In the genomic region with DNA sequence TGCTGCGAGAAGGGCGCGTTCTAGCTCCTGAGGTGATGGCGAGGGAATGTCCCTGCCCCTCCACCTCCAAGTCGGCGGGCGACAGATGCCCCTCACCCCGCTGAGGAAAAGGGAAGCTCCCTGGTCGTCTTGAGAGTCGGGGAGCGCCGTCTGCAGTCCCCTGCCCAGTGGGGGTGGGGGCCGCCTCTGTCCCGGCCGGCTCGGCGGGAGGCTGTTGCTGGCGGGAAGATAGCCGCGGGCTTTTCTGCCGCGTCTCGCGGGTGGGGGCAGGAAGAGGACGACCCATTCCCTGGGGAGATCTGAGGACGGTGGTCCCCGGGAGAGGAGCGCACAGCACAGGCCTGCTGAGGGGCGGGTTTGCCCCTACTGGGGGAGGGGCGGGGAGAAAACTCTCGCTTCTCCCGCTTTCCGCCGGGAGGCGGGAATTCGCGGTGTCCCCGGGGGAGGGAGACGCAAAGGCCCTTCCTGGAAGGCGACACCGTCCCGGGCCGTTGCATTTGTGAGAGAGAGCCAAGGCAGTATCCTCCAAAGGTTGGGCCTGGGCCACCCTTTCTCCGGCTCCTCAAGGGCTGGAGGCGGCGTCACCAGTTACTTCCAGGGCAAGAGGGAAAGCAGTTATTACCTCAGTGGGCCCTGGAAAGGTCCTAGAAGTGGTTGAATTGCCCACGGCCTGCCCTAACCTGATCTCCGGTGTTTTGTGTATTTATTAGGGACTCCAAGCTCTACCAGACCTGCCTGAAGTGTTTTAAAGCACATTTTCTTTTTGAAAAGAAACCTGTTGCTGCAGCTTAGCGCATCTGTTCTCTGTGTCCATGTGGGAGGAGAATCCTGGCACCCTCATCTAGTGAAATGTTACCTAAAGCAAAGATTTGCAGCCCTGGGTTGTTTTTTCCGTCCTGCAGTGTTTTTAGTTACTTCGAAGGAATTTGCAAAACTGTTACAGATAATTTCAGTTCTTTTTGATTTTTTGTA, we compare ENCODE assay signal across 8 cellular contexts. TPM values are rescaled to one million over a fixed set of nuclear protein-coding genes. Genes with fewer than 3 reads are reported as not detected.
DNase-seq lines count a peak whose midpoint lies in the region; ATAC-seq, FAIRE-seq and TF ChIP-seq lines count a peak whose summit lies in the region.

No MANE protein-coding gene starts in this region.

- peak overlapping the region; percentile 85 for H3K9ac ChIP-seq in endothelial cell of umbilical vein (replicated peaks; ENCODE audit: extremely low read depth, insufficient read depth, low read length)

- POLR2A ChIA-PET in endothelial cell of umbilical vein (lab: Charles Lee), result interaction anchor here (0.6 kb wide), 1 partner anchor 29 kb away, joined by 5 read pairs; no protein-coding TSS in a partner anchor

- H3K27ac Mint-ChIP-seq in memory B cell, result peak overlapping the region; percentile 88
- H3K27ac Mint-ChIP-seq in stimulated activated naive CD8-positive, alpha-beta T cell treated with anti-CD3 and anti-CD28 coated beads, Interleukin-15, amount 100 ng/mL, for 72 hours, result peak overlapping the region; percentile 100

- ATAC-seq in HG03520 (IDR thresholded peaks at IDR 0.05; ENCODE audit: unreplicated experiment) (peak; percentile 15), memory B cell (ENCODE audit: low read depth) (no peak)
- peak; percentile 11 for ATAC-seq in stimulated activated naive CD8-positive, alpha-beta T cell treated with anti-CD3 and anti-CD28 coated beads, Interleukin-15, amount 100 ng/mL, for 72 hours

- peaks cover 7% of the 10 kb centered on the region for H3K36me3 Mint-ChIP-seq in memory B cell

- no peak for TF ChIP-seq CTCF in endothelial cell of umbilical vein (IDR thresholded peaks at IDR 0.05; ENCODE audit: extremely low read depth in 1 of 2, insufficient read depth in 1 of 2, low read depth in 1 of 2, low read length in 2 of 2)

- H4K20me1 ChIP-seq in endothelial cell of umbilical vein (replicated peaks; ENCODE audit: control insufficient read depth, extremely low read depth, insufficient read depth, low read length), result no peaks in the 10 kb centered on the region

- H3K9me1 ChIP-seq in endothelial cell of umbilical vein (replicated peaks; ENCODE audit: control insufficient read depth, extremely low read depth, insufficient read depth, low read length), result no peaks in the 10 kb centered on the region

- dilution Hi-C loops in endothelial cell of umbilical vein (cut with MboI; ENCODE audit: extremely low pct_ligation_motif_present, low sequenced_read_pairs), result no loop called here

- intact Hi-C loops in endothelial cell of umbilical vein (cut with micrococcal nuclease), result loop anchor here (1.0 to 5.0 kb wide), 5 partner anchors 23 to 317 kb away; partner anchors contain the start of genes AZIN2 and RBBP4

- peak; percentile 51 for DNase-seq in Ammon's horn (ENCODE audit: low spot score)
- DNase-seq in NCI-H524 treated with DMSO at 0.1 percent for 48 hours (lab: John Stamatoyannopoulos, UW), result peak; percentile 14
- DNase-seq in activated CD8-positive, alpha-beta memory T cell treated with anti-CD3 and anti-CD28 coated beads for 48 hours (ENCODE audit: low read depth in 2 of 3, low spot score in 2 of 3), result peak in 2 of 3 experiments; percentile 28 to 30
- peak; percentile 58 for DNase-seq in endothelial cell of umbilical vein (ENCODE audit: low read depth, low spot score)
- no peak for DNase-seq in memory B cell (ENCODE audit: low spot score in 2 of 2)
- DNase-seq in stimulated activated naive CD8-positive, alpha-beta T cell treated with anti-CD3 and anti-CD28 coated beads, Interleukin-15, amount 100 ng/mL, for 72 hours, result peak; percentile 43 to 44

- peak overlapping the region; percentile 96 for H3K4me2 ChIP-seq in endothelial cell of umbilical vein (ENCODE audit: insufficient read depth, low read length)

- no peaks in the 10 kb centered on the region for H3K27me3 ChIP-seq in endothelial cell of umbilical vein (ENCODE audit: control insufficient read depth in 2 of 2, insufficient read depth in 2 of 2, low read length in 2 of 2)

- CTCF ChIA-PET in endothelial cell of umbilical vein (lab: Charles Lee), result interaction anchor here (1.0 to 1.1 kb wide), 2 partner anchors 11 to 106 kb away, joined by 3 to 6 read pairs; no protein-coding TSS in a partner anchor

- no peaks in the 10 kb centered on the region for H3K9me3 ChIP-seq in endothelial cell of umbilical vein (replicated peaks; ENCODE audit: control insufficient read depth, insufficient read depth, low read length)

- H3K4me1 ChIP-seq in endothelial cell of umbilical vein (ENCODE audit: control insufficient read depth, extremely low read depth, insufficient read depth, low read length), result peaks cover 25% of the 10 kb centered on the region

- peak; percentile 75 for FAIRE-seq in endothelial cell of umbilical vein (lab: Jason Lieb, UNC)

- peaks cover 51% of the 10 kb centered on the region for H3K79me2 ChIP-seq in endothelial cell of umbilical vein (ENCODE audit: control insufficient read depth, insufficient read depth, low read length)

- H3K27me3 Mint-ChIP-seq in memory B cell, result no peaks in the 10 kb centered on the region
- H3K27me3 Mint-ChIP-seq in stimulated activated naive CD8-positive, alpha-beta T cell treated with anti-CD3 and anti-CD28 coated beads, Interleukin-15, amount 100 ng/mL, for 72 hours, result no peaks in the 10 kb centered on the region

- no peaks in the 10 kb centered on the region for H3K9me3 Mint-ChIP-seq in memory B cell
- peaks cover 0 to 4% of the 10 kb centered on the region in 2 donors for H3K9me3 Mint-ChIP-seq in stimulated activated naive CD8-positive, alpha-beta T cell treated with anti-CD3 and anti-CD28 coated beads, Interleukin-15, amount 100 ng/mL, for 72 hours

- no peaks in the 10 kb centered on the region for H3K36me3 ChIP-seq in endothelial cell of umbilical vein (ENCODE audit: control insufficient read depth in 2 of 2, extremely low read depth in 1 of 2, insufficient read depth in 2 of 2, low read length in 2 of 2)

- peak overlapping the region; percentile 98 for H3K4me3 Mint-ChIP-seq in memory B cell
- peak overlapping the region; percentile 96 to 99 for H3K4me3 Mint-ChIP-seq in stimulated activated naive CD8-positive, alpha-beta T cell treated with anti-CD3 and anti-CD28 coated beads, Interleukin-15, amount 100 ng/mL, for 72 hours

- H3K4me1 Mint-ChIP-seq in memory B cell, result peaks cover 32% of the 10 kb centered on the region
- peaks cover 49% of the 10 kb centered on the region for H3K4me1 Mint-ChIP-seq in stimulated activated naive CD8-positive, alpha-beta T cell treated with anti-CD3 and anti-CD28 coated beads, Interleukin-15, amount 100 ng/mL, for 72 hours

- H2AFZ ChIP-seq in endothelial cell of umbilical vein (ENCODE audit: low read depth, low read length), result peak overlapping the region; percentile 87

- peak overlapping the region; percentile 56 for H3K27ac ChIP-seq in endothelial cell of umbilical vein (ENCODE audit: insufficient read depth, low read depth, low read length)

- TSS peak; percentile 31 for BruUV-seq in endothelial cell of umbilical vein (replicated peaks; lab: Mats Ljungman, UMichigan)

- H3K4me3 ChIP-seq in endothelial cell of umbilical vein (replicated peaks in 1 of 3; ENCODE audit: insufficient read depth in 1 of 3, low read depth in 1 of 3, low read length in 3 of 3), result peak overlapping the region; percentile 54 to 89 (median 75)

- TF ChIP-seq POLR2A in GM19099 (IDR thresholded peaks at IDR 0.05; ENCODE audit: extremely low read depth, insufficient read length, low read depth) (peak; percentile 51), endothelial cell of umbilical vein (IDR thresholded peaks at IDR 0.05; ENCODE audit: low read depth, low read length) (peak; percentile 72)

TF ChIP-seq in endothelial cell of umbilical vein, 7 proteins besides CTCF, POLR2A, EP300 and RAD21:
- no peak for TF ChIP-seq FOS (IDR thresholded peaks at IDR 0.05; ENCODE audit: borderline replicate concordance, insufficient read depth, low read length)
- TF ChIP-seq POLR2AphosphoS5 (IDR thresholded peaks at IDR 0.05; ENCODE audit: insufficient read depth, low read depth, low read length), result peak; percentile 62

RNA-seq across cellular contexts. Expression of gene S100PBP, which starts 0.6 kb away (rescaled TPM):
- 36.9 and 38.6 TPM in 2 replicates for total RNA-seq in endothelial cell of umbilical vein
- 15.4 and 16.4 TPM in 2 replicates for polyA plus RNA-seq in endothelial cell of umbilical vein
- polyA plus RNA-seq in endothelial cell of umbilical vein (2011; cell fraction: cytosol; rRNA removed), result 12.7 and 13.9 TPM in 2 replicates
- 49.7 and 54.6 TPM in 2 replicates for polyA plus RNA-seq in endothelial cell of umbilical vein (2011; cell fraction: nucleus; rRNA removed)
- 16.8 and 17.3 TPM in 2 replicates for polyA plus RNA-seq in endothelial cell of umbilical vein (2012)
- polyA minus RNA-seq in endothelial cell of umbilical vein, result 26.2 and 34.7 TPM in 2 replicates
- 12.7 TPM for polyA minus RNA-seq in endothelial cell of umbilical vein (2011; cell fraction: cytosol; rRNA and poly(A)+ RNA removed)
- 27.5 and 47.7 TPM in 2 replicates for polyA minus RNA-seq in endothelial cell of umbilical vein (2011; cell fraction: nucleus; rRNA and poly(A)+ RNA removed)

RNA-seq across cellular contexts. Expression of gene YARS1, which starts 0.9 kb away (rescaled TPM):
- total RNA-seq in endothelial cell of umbilical vein, result 130 and 144 TPM in 2 replicates
- polyA plus RNA-seq in endothelial cell of umbilical vein, result 31.5 and 38.2 TPM in 2 replicates
- polyA plus RNA-seq in endothelial cell of umbilical vein (2011; cell fraction: cytosol; rRNA removed), result 49.4 and 50.9 TPM in 2 replicates
- 102 and 121 TPM in 2 replicates for polyA plus RNA-seq in endothelial cell of umbilical vein (2011; cell fraction: nucleus; rRNA removed)
- polyA plus RNA-seq in endothelial cell of umbilical vein (2012), result 77.2 and 108 TPM in 2 replicates
- 72.1 and 73.4 TPM in 2 replicates for polyA minus RNA-seq in endothelial cell of umbilical vein
- 79.1 TPM for polyA minus RNA-seq in endothelial cell of umbilical vein (2011; cell fraction: cytosol; rRNA and poly(A)+ RNA removed)
- polyA minus RNA-seq in endothelial cell of umbilical vein (2011; cell fraction: nucleus; rRNA and poly(A)+ RNA removed), result 41.4 and 54.8 TPM in 2 replicates

RNA-seq across cellular contexts. Expression of gene FNDC5, which starts 52.6 kb away (rescaled TPM):
- 0.64 TPM in 1 of 2 replicates, not detected in the other for total RNA-seq in endothelial cell of umbilical vein
- polyA plus RNA-seq in endothelial cell of umbilical vein, result 0.14 and 0.49 TPM in 2 replicates
- 0.25 and 0.34 TPM in 2 replicates for polyA plus RNA-seq in endothelial cell of umbilical vein (2011; cell fraction: cytosol; rRNA removed)
- polyA plus RNA-seq in endothelial cell of umbilical vein (2011; cell fraction: nucleus; rRNA removed), result 0.09 and 0.66 TPM in 2 replicates
- 0.18 and 0.28 TPM in 2 replicates for polyA plus RNA-seq in endothelial cell of umbilical vein (2012)
- polyA minus RNA-seq in endothelial cell of umbilical vein, result 1.1 TPM in 1 of 2 replicates, not detected in the other
- not detected for polyA minus RNA-seq in endothelial cell of umbilical vein (2011; cell fraction: cytosol; rRNA and poly(A)+ RNA removed)
- polyA minus RNA-seq in endothelial cell of umbilical vein (2011; cell fraction: nucleus; rRNA and poly(A)+ RNA removed), result not detected in 2 replicates

Comparison
In these comparisons a context has a peak if more than half of its experiments do, and no peak if none do; other contexts are left out.
1. DNase-seq: peak in Ammon's horn (single experiment), NCI-H524 treated with DMSO at 0.1 percent for 48 hours (single experiment), activated CD8-positive, alpha-beta memory T cell treated with anti-CD3 and anti-CD28 coated beads for 48 hours (2 of 3), endothelial cell of umbilical vein (single experiment) and stimulated activated naive CD8-positive, alpha-beta T cell treated with anti-CD3 and anti-CD28 coated beads, Interleukin-15, amount 100 ng/mL, for 72 hours (2 of 2); none in memory B cell (0 of 2).